Comparison of ENCODE assay signal across 2 cellular contexts in the genomic region with DNA sequence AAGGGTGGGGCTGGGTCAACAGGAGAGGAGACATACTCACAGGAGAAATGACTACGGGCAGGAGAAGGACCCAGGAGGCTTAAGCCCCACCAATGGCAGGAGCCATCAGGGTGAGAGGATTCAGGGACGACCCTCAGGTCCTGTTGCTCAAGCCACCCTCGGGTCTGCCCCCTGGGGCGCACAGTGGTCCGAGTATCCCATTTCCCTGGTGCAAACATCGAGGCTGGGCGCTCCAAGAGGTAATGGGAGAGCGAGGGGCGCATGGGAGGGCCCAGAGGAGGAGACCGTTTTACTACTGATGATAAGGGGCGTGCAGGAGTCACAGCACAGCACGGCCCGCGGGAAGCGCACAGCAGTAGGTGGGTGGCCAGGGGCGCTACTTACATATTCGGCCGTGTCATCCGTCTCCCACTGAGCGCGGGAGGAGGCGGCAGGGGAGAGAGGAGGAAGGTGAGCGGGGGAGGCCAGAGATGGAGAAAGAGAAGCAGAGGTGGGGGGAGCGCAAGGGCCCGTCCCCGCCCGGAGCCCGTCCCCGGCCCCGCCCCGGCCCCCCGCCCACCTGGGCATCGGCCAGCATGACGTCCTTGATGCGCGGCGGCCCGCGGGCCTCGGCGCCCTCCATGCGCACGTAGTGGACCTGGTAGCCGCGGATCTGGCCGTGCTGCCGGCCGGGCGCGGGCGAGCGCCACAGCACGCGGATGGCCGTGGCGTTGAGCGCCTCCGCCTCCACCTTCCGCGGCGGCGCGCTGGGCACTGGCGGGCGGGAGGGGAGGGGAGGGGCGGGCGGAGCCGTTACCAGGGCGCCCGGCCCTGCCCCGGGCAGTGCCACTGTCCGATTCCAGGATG.
TF ChIP-seq lines count a peak whose summit lies in the region.

No MANE protein-coding gene starts in this region.

TF ChIP-seq in HEK293T, 16 proteins besides CTCF, POLR2A, EP300 and RAD21 (continued from another document):
- TF ChIP-seq FOXA1 (IDR thresholded peaks at IDR 0.05) (no peak), TARDBP (IDR thresholded peaks at IDR 0.05) (no peak), FOXM1 (IDR thresholded peaks at IDR 0.05; ENCODE audit: borderline replicate concordance) (no peak), ZNF384 (IDR thresholded peaks at IDR 0.05) (no peak), L3MBTL2 (conservative IDR thresholded peaks at IDR 0.05) (no peak), BHLHE40 (IDR thresholded peaks at IDR 0.05; ENCODE audit: borderline replicate concordance) (no peak), NFRKB (IDR thresholded peaks at IDR 0.05) (no peak), LEF1 (IDR thresholded peaks at IDR 0.05; ENCODE audit: borderline replicate concordance) (no peak), ARNT (IDR thresholded peaks at IDR 0.05) (no peak), CTBP1 (IDR thresholded peaks at IDR 0.05; ENCODE audit: borderline replicate concordance) (no peak)

TF ChIP-seq in SK-N-SH treated with all-trans-retinoic acid at 6 μM for 48 hours, 23 proteins besides CTCF, POLR2A, EP300 and RAD21 (continued from another document):
- no peak for TF ChIP-seq PATZ1 (CRISPR knock-in tag; IDR thresholded peaks at IDR 0.05; ENCODE audit: borderline replicate concordance)
- TF ChIP-seq, protein P1, sequence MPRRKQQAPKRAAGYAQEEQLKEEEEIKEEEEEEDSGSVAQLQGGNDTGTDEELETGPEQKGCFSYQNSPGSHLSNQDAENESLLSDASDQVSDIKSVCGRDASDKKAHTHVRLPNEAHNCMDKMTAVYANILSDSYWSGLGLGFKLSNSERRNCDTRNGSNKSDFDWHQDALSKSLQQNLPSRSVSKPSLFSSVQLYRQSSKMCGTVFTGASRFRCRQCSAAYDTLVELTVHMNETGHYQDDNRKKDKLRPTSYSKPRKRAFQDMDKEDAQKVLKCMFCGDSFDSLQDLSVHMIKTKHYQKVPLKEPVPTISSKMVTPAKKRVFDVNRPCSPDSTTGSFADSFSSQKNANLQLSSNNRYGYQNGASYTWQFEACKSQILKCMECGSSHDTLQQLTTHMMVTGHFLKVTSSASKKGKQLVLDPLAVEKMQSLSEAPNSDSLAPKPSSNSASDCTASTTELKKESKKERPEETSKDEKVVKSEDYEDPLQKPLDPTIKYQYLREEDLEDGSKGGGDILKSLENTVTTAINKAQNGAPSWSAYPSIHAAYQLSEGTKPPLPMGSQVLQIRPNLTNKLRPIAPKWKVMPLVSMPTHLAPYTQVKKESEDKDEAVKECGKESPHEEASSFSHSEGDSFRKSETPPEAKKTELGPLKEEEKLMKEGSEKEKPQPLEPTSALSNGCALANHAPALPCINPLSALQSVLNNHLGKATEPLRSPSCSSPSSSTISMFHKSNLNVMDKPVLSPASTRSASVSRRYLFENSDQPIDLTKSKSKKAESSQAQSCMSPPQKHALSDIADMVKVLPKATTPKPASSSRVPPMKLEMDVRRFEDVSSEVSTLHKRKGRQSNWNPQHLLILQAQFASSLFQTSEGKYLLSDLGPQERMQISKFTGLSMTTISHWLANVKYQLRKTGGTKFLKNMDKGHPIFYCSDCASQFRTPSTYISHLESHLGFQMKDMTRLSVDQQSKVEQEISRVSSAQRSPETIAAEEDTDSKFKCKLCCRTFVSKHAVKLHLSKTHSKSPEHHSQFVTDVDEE (CRISPR knock-in tag; IDR thresholded peaks at IDR 0.05), result no peak
- no peak for TF ChIP-seq ZNF565 (CRISPR knock-in tag; conservative IDR thresholded peaks at IDR 0.05; ENCODE audit: low read depth)
- no peak for TF ChIP-seq CSDC2 (CRISPR knock-in tag; IDR thresholded peaks at IDR 0.05)
- no peak for TF ChIP-seq ZNF8 (CRISPR knock-in tag; IDR thresholded peaks at IDR 0.05)
- TF ChIP-seq ZNF70 (CRISPR knock-in tag; IDR thresholded peaks at IDR 0.05), result no peak
- no peak for TF ChIP-seq ZFP3 (CRISPR knock-in tag; IDR thresholded peaks at IDR 0.05)
